8 cellular contexts compared by ENCODE assay signal in the genomic region with DNA sequence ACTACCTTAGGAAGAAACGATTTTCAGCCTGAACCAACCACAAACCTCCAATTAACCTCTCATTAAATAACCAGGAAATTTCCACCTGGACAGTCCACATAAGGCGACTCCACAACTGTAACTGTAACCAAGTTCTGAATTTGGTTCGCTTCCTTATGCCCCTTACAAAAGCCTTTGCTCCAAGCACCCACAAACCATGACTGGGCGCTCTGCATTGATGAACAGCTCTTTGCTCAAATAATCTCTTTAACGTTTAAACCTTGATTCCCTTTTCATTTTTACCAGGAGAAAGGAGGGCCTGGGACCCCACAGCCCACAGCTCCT. TPM values are rescaled to one million over a fixed set of nuclear protein-coding genes. Genes with fewer than 3 reads are reported as not detected.
DNase-seq lines count a peak whose midpoint lies in the region; ATAC-seq and TF ChIP-seq lines count a peak whose summit lies in the region.

No MANE protein-coding gene starts in this region.

- H3K9me3 Mint-ChIP-seq in activated CD4-positive, alpha-beta T cell treated with anti-CD3 and anti-CD28 coated beads, Interleukin-2, amount 10 ng/mL, durations not matched to agents 7 days and 5 days = peaks cover 22% of the 10 kb centered on the region
- peaks cover 11% of the 10 kb centered on the region for H3K9me3 Mint-ChIP-seq in activated naive CD8-positive, alpha-beta T cell treated with anti-CD3 and anti-CD28 coated beads, Interleukin-2, amount 10 ng/mL, durations not matched to agents 7 days and 5 days

- H3K4me1 Mint-ChIP-seq in activated CD4-positive, alpha-beta T cell treated with anti-CD3 and anti-CD28 coated beads, Interleukin-2, amount 10 ng/mL, durations not matched to agents 7 days and 5 days = peaks cover 51% of the 10 kb centered on the region
- H3K4me1 Mint-ChIP-seq in activated naive CD8-positive, alpha-beta T cell treated with anti-CD3 and anti-CD28 coated beads, Interleukin-2, amount 10 ng/mL, durations not matched to agents 7 days and 5 days = peaks cover 25% of the 10 kb centered on the region

- H3K27me3 ChIP-seq in layer of hippocampus (ENCODE audit: control insufficient read depth, insufficient read depth, low read length) = no peaks in the 10 kb centered on the region
- H3K27me3 ChIP-seq in tibial artery = no peaks in the 10 kb centered on the region

- H3K36me3 Mint-ChIP-seq in activated CD4-positive, alpha-beta T cell treated with anti-CD3 and anti-CD28 coated beads, Interleukin-2, amount 10 ng/mL, durations not matched to agents 7 days and 5 days (ENCODE audit: low read depth) = peaks cover 50% of the 10 kb centered on the region
- H3K36me3 Mint-ChIP-seq in activated naive CD8-positive, alpha-beta T cell treated with anti-CD3 and anti-CD28 coated beads, Interleukin-2, amount 10 ng/mL, durations not matched to agents 7 days and 5 days = peaks cover 50% of the 10 kb centered on the region

- POLR2A ChIA-PET in activated CD4-positive, alpha-beta T cell treated with anti-CD3 and anti-CD28 coated beads, Interleukin-2, amount 10 ng/mL, durations not matched to agents 7 days and 5 days (lab: Charles Lee) = interaction anchor here (0.5 kb wide), 1 partner anchor 134 kb away, joined by 5 read pairs; no protein-coding TSS in a partner anchor
- POLR2A ChIA-PET in activated naive CD8-positive, alpha-beta T cell treated with anti-CD3 and anti-CD28 coated beads, Interleukin-2, amount 10 ng/mL, durations not matched to agents 7 days and 5 days (lab: Charles Lee) = interaction anchor here (0.7 to 1.5 kb wide), 12 partner anchors 14 to 513 kb away, joined by 3 to 10 read pairs (median 3); a partner anchor contains a TSS

- peaks cover 0 to 42% (median 12%) of the 10 kb centered on the region in 4 donors for H3K4me1 ChIP-seq in tibial artery

- CTCF ChIA-PET in activated CD4-positive, alpha-beta T cell treated with anti-CD3 and anti-CD28 coated beads, Interleukin-2, amount 10 ng/mL, durations not matched to agents 7 days and 5 days (lab: Charles Lee) = no interaction called here

- intact Hi-C loops in tibial artery (cut with DNase I; ENCODE audit: low total_unique reads) = no loop called here

- no peaks in the 10 kb centered on the region for H3K36me3 ChIP-seq in tibial artery

- peak; percentile 2 for ATAC-seq in HG03159 (IDR thresholded peaks at IDR 0.05; ENCODE audit: unreplicated experiment)
- no peak for ATAC-seq in activated naive CD8-positive, alpha-beta T cell treated with anti-CD3 and anti-CD28 coated beads, Interleukin-2, amount 10 ng/mL, durations not matched to agents 7 days and 5 days (ENCODE audit: low read depth)
- ATAC-seq in HG03460 (IDR thresholded peaks at IDR 0.05; ENCODE audit: unreplicated experiment) = no peak

- peak overlapping the region; percentile 97 for H3K27ac Mint-ChIP-seq in activated CD4-positive, alpha-beta T cell treated with anti-CD3 and anti-CD28 coated beads, Interleukin-2, amount 10 ng/mL, durations not matched to agents 7 days and 5 days
- peak overlapping the region; percentile 94 for H3K27ac Mint-ChIP-seq in activated naive CD8-positive, alpha-beta T cell treated with anti-CD3 and anti-CD28 coated beads, Interleukin-2, amount 10 ng/mL, durations not matched to agents 7 days and 5 days

- H3K4me3 Mint-ChIP-seq in activated CD4-positive, alpha-beta T cell treated with anti-CD3 and anti-CD28 coated beads, Interleukin-2, amount 10 ng/mL, durations not matched to agents 7 days and 5 days = peak overlapping the region; percentile 92
- peak overlapping the region; percentile 89 for H3K4me3 Mint-ChIP-seq in activated naive CD8-positive, alpha-beta T cell treated with anti-CD3 and anti-CD28 coated beads, Interleukin-2, amount 10 ng/mL, durations not matched to agents 7 days and 5 days

- no peaks in the 10 kb centered on the region for H3K27me3 Mint-ChIP-seq in activated CD4-positive, alpha-beta T cell treated with anti-CD3 and anti-CD28 coated beads, Interleukin-2, amount 10 ng/mL, durations not matched to agents 7 days and 5 days
- no peaks in the 10 kb centered on the region for H3K27me3 Mint-ChIP-seq in activated naive CD8-positive, alpha-beta T cell treated with anti-CD3 and anti-CD28 coated beads, Interleukin-2, amount 10 ng/mL, durations not matched to agents 7 days and 5 days

- H3K4me3 ChIP-seq in tibial artery = peak overlapping the region; percentile 99

- TF ChIP-seq CTCF in tibial artery (IDR thresholded peaks at IDR 0.05) = no peak

- no peak for DNase-seq in activated CD4-positive, alpha-beta T cell treated with anti-CD3 and anti-CD28 coated beads, Interleukin-2, amount 10 ng/mL, durations not matched to agents 7 days and 5 days
- no peak for DNase-seq in activated CD4-positive, alpha-beta T cell treated with anti-CD3 and anti-CD28 coated beads for 4 hours
- no peak for DNase-seq in activated naive CD8-positive, alpha-beta T cell treated with anti-CD3 and anti-CD28 coated beads, Interleukin-2, amount 10 ng/mL, durations not matched to agents 7 days and 5 days
- DNase-seq in tibial artery = no peak
- DNase-seq in activated CD4-positive, alpha-beta T cell treated with anti-CD3 and anti-CD28 coated beads, Interleukin-2, amount 50 U/mL, for 48 hours = no peak

- peak overlapping the region; percentile 8 for H3K27ac ChIP-seq in layer of hippocampus (ENCODE audit: low read depth, low read length)
- peak overlapping the region; percentile 86 to 93 for H3K27ac ChIP-seq in tibial artery

- no peaks in the 10 kb centered on the region for H3K9me3 ChIP-seq in tibial artery

RNA-seq across cellular contexts. Expression of a gene that starts 38.2 kb away (rescaled TPM):
- total RNA-seq in activated CD4-positive, alpha-beta T cell treated with anti-CD3 and anti-CD28 coated beads, Interleukin-2, amount 10 ng/mL, durations not matched to agents 7 days and 5 days = 10 to 100 TPM; 23.0 to 23.6 TPM
- total RNA-seq in activated naive CD8-positive, alpha-beta T cell treated with anti-CD3 and anti-CD28 coated beads, Interleukin-2, amount 10 ng/mL, durations not matched to agents 7 days and 5 days = 10 to 100 TPM; 28.6 to 29.0 TPM

RNA-seq across cellular contexts. Expression of a gene that starts 45.8 kb away (rescaled TPM):
- total RNA-seq in activated CD4-positive, alpha-beta T cell treated with anti-CD3 and anti-CD28 coated beads, Interleukin-2, amount 10 ng/mL, durations not matched to agents 7 days and 5 days = not detected
- total RNA-seq in activated naive CD8-positive, alpha-beta T cell treated with anti-CD3 and anti-CD28 coated beads, Interleukin-2, amount 10 ng/mL, durations not matched to agents 7 days and 5 days = not detected
